ENCODE assay signal across 8 cellular contexts in genomic region chr7:148575640-148576411, GRCh38. TPM values are rescaled to one million over a fixed set of nuclear protein-coding genes. Genes with fewer than 3 reads are reported as not detected.
A peak's percentile ranks its signal among the peaks of the same experiment; 100 is the strongest.
DNase-seq lines count a peak whose midpoint lies in the region; ATAC-seq and TF ChIP-seq lines count a peak whose summit lies in the region.

No MANE protein-coding gene starts in this region.

- peak; percentile 26 for TF ChIP-seq RAD21 in neural cell (conservative IDR thresholded peaks at IDR 0.05)

- no peaks in the 10 kb centered on the region for H3K9me2 ChIP-seq in neural cell (ENCODE audit: insufficient read depth, low read length)

- no peaks in the 10 kb centered on the region for H3F3A ChIP-seq in neural cell (ENCODE audit: insufficient read depth, low read length, poor library complexity, severe bottlenecking)

- H3K27ac ChIP-seq in neural cell (ENCODE audit: low read length) (no peak overlapping the region), stomach (no peak overlapping the region)

- H3K79me2 ChIP-seq in neural cell (replicated peaks; ENCODE audit: insufficient read depth, low read length), result no peaks in the 10 kb centered on the region

- TF ChIP-seq CTCF in neural cell (IDR thresholded peaks at IDR 0.05; ENCODE audit: poor library complexity, severe bottlenecking) (no peak), stomach (IDR thresholded peaks at IDR 0.05) (peak in 5 of 7 experiments; percentile 59 to 86 (median 76))

- H3K27me3 ChIP-seq in neural cell (ENCODE audit: insufficient read depth, low read depth, low read length), result no peaks in the 10 kb centered on the region
- no peaks in the 10 kb centered on the region for H3K27me3 ChIP-seq in stomach

- peaks cover 0 to 6% (median 2%) of the 10 kb centered on the region in 4 donors for H3K4me1 ChIP-seq in stomach

- ATAC-seq in GM19452 (IDR thresholded peaks at IDR 0.05; ENCODE audit: unreplicated experiment) (peak; percentile 81), esophagus mucosa (peak; percentile 69)

- DNase-seq in CMK (ENCODE audit: low read depth) (peak; percentile 4), HPDE6-E6E7 (ENCODE audit: extremely low spot score) (peak; percentile 54), NOMO-1 treated with DMSO at 0.1 percent for 48 hours (lab: John Stamatoyannopoulos, UW; ENCODE audit: unreplicated experiment) (peak; percentile 32), stomach (peak; percentile 80)
- peak; percentile 84 for DNase-seq in activated CD8-positive, alpha-beta memory T cell treated with anti-CD3 and anti-CD28 coated beads, Interleukin-2, amount 50 U/mL, for 48 hours

- no peak for TF ChIP-seq POLR2A in stomach (IDR thresholded peaks at IDR 0.05)

- no peak overlapping the region for H3K9ac ChIP-seq in neural cell (ENCODE audit: low read length)

- no peak overlapping the region for H2AFZ ChIP-seq in neural cell (ENCODE audit: low read depth, low read length)

- H3K36me3 ChIP-seq in neural cell (ENCODE audit: insufficient read depth, low read length) (no peaks in the 10 kb centered on the region), stomach (no peaks in the 10 kb centered on the region)

- H4K20me1 ChIP-seq in neural cell (ENCODE audit: insufficient read depth), result no peaks in the 10 kb centered on the region

- no peak overlapping the region for H3K4me3 ChIP-seq in neural cell (ENCODE audit: low read length)
- no peak overlapping the region for H3K4me3 ChIP-seq in stomach

- no peak overlapping the region for H3K4me2 ChIP-seq in neural cell (ENCODE audit: low read length)

- no peak for TF ChIP-seq EP300 in neural cell (conservative IDR thresholded peaks at IDR 0.05; ENCODE audit: poor library complexity, severe bottlenecking)
- TF ChIP-seq EP300 in stomach (IDR thresholded peaks at IDR 0.05), result no peak

- intact Hi-C loops in stomach (cut with DNase I; ENCODE audit: low total_unique reads), result loop anchor here (5.0 kb wide), 1 partner anchor 386 kb away; no protein-coding TSS in a partner anchor

- no peaks in the 10 kb centered on the region for H3K9me3 ChIP-seq in neural cell (ENCODE audit: low read length)
- no peaks in the 10 kb centered on the region for H3K9me3 ChIP-seq in stomach

- 41 to 49% (median 45%) methylated on average over 8 of the region's 8 CpGs for WGBS in stomach, 5 donors

TF ChIP-seq in neural cell, 6 proteins besides CTCF, POLR2A, EP300 and RAD21:
- peak; percentile 39 for TF ChIP-seq SMC3 (conservative IDR thresholded peaks at IDR 0.05; ENCODE audit: poor library complexity)
- no peak for TF ChIP-seq TAF1 (IDR thresholded peaks at IDR 0.05; ENCODE audit: low read depth)
TF ChIP-seq in neural cell: peak in this region for 1.

RNA-seq across cellular contexts. Expression of gene C7orf33, which starts 14.7 kb away (rescaled TPM):
- not detected for total RNA-seq in esophagus mucosa
- not detected in 2 replicates for polyA plus RNA-seq in neural cell
- polyA minus RNA-seq in neural cell, result not detected in 2 replicates
- total RNA-seq in stomach, result not detected
- polyA plus RNA-seq in stomach, result not detected

Comparison
In these comparisons a context has a peak if more than half of its experiments do, and no peak if none do; other contexts are left out.
1. DNase-seq: peak in every context shown above with its lines; median percentile 84 in activated CD8-positive, alpha-beta memory T cell treated with anti-CD3 and anti-CD28 coated beads, Interleukin-2, amount 50 U/mL, for 48 hours; 80 in stomach; 54 in HPDE6-E6E7; 32 in NOMO-1 treated with DMSO at 0.1 percent for 48 hours; 4 in CMK.